Comparison of ENCODE assay signal across 1 cellular context in genomic region chr9:13841801-13842462, GRCh38.
TF ChIP-seq lines count a peak whose summit lies in the region.

No MANE protein-coding gene starts in this region.

TF ChIP-seq in GM23338, 12 proteins besides CTCF, POLR2A, EP300 and RAD21 (continued from another document):
- TF ChIP-seq REST (IDR thresholded peaks at IDR 0.05; ENCODE audit: unreplicated experiment): no peak
